22 cellular contexts compared by ENCODE assay signal in genomic region chr3:192747145-192747544, GRCh38. TPM values are rescaled to one million over a fixed set of nuclear protein-coding genes. Genes with fewer than 3 reads are reported as not detected.
"Had no signal": no experiment of that assay in that cellular context is flagged by ENCODE, and none has a peak within 500 bp of the region (broad histone marks: within the 10 kb centered on the region; RNA-seq: fewer than 3 reads in every experiment).

No MANE protein-coding gene starts in this region.

- H3K36me3 ChIP-seq: gastrocnemius medialis, left lung, prostate gland, right atrium auricular region, tibial artery had no signal

- DNase-seq: dorsolateral prefrontal cortex; effector CD4-positive, alpha-beta T cell; foreskin fibroblast; gastrocnemius medialis; left cardiac atrium; left lung; mesenchymal stem cell; naive thymus-derived CD8-positive, alpha-beta T cell; nephron progenitor cell; stimulated activated CD4-positive, alpha-beta T cell treated with anti-CD3 and anti-CD28 coated beads, Interleukin-2, amount 100 ng/mL, for 24 hours; stimulated activated CD4-positive, alpha-beta T cell treated with anti-CD3 and anti-CD28 coated beads, Interleukin-4, amount 100 ng/mL, for 24 hours; stimulated activated naive CD8-positive, alpha-beta T cell treated with anti-CD3 and anti-CD28 coated beads, Interleukin-15, Interleukin-2, amounts not matched to agents 100 U/mL and 50 U/mL, for 24 hours; testis; tibial artery had no signal

- ATAC-seq: esophagus mucosa; gastrocnemius medialis; left cardiac atrium; left lung; naive thymus-derived CD8-positive, alpha-beta T cell; sciatic nerve; stimulated activated memory B cell treated with anti-CD40 and anti-IgM and Interleukin-4, amounts not matched to agents 10 μg/mL and 1 μg/mL and 100 μg/mL, for 72 hours; stimulated activated naive CD8-positive, alpha-beta T cell treated with anti-CD3 and anti-CD28 coated beads, Interleukin-15, Interleukin-2, amounts not matched to agents 100 U/mL and 50 U/mL, for 24 hours had no signal

- H3K4me3 ChIP-seq: gastrocnemius medialis, left lung, prostate gland, right atrium auricular region, smooth muscle cell, testis, tibial artery had no signal

- H3K27me3 ChIP-seq: dorsolateral prefrontal cortex, gastrocnemius medialis, left lung, right atrium auricular region, testis, tibial artery had no signal

- H3K4me2 ChIP-seq: smooth muscle cell had no signal

- H3K9me3 ChIP-seq: gastrocnemius medialis, left lung, prostate gland, right atrium auricular region, testis, tibial artery had no signal

- H3K27ac ChIP-seq: epithelial cell of prostate, gastrocnemius medialis, left lung, prostate gland, right atrium auricular region, testis, tibial artery had no signal

- H3K4me1 ChIP-seq: gastrocnemius medialis, left lung, prostate gland, right atrium auricular region, testis, tibial artery had no signal

RNA-seq across cellular contexts. Expression of gene FGF12, which starts 19.8 kb away (rescaled TPM):
- total RNA-seq: naive thymus-derived CD8-positive, alpha-beta T cell; osteocyte had no signal
- polyA plus RNA-seq: naive thymus-derived CD8-positive, alpha-beta T cell had no signal
